ENCODE assay signal across 1 cellular context in the genomic region with DNA sequence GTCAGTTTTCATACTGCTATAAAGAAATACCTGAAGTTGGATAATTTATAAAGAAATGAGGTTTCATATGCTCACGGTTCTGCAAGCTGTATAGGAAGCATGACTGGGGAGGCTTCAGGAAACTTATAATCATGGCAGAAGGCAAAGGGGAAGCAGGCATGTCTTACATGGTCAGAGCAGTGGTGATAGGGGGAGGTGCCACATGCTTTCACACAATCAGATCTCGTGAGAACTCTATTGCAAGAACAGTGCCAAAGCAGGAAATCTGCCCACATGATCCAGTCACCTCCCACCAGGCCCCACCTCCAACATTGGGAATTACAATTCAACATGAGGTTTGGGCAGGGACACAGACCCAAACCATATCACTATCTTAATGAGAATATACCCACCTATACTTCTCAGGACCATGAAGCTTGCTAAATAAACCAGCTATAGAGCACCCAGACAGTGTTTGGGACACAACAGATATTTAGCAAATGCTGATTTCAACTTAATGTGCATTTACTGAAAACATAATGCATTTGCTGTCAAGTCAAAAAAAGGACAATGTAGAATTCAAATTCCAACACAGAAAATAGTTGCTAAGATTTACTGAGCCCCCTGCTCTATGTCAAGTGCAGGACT.
TF ChIP-seq lines count a peak whose summit lies in the region.

No MANE protein-coding gene starts in this region.

TF ChIP-seq in K562, 482 proteins besides CTCF, POLR2A, EP300 and RAD21 (continued from another document):
- TF ChIP-seq, protein P1, sequence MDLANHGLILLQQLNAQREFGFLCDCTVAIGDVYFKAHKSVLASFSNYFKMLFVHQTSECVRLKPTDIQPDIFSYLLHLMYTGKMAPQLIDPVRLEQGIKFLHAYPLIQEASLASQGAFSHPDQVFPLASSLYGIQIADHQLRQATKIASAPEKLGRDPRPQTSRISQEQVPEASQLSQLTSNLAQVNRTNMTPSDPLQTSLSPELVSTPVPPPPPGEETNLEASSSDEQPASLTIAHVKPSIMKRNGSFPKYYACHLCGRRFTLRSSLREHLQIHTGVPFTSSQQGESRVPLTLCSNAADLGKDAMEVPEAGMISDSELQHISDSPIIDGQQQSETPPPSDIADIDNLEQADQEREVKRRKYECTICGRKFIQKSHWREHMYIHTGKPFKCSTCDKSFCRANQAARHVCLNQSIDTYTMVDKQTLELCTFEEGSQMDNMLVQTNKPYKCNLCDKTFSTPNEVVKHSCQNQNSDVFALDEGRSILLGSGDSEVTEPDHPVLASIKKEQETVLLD (IDR thresholded peaks at IDR 0.05) = no peak
- TF ChIP-seq, protein P2, sequence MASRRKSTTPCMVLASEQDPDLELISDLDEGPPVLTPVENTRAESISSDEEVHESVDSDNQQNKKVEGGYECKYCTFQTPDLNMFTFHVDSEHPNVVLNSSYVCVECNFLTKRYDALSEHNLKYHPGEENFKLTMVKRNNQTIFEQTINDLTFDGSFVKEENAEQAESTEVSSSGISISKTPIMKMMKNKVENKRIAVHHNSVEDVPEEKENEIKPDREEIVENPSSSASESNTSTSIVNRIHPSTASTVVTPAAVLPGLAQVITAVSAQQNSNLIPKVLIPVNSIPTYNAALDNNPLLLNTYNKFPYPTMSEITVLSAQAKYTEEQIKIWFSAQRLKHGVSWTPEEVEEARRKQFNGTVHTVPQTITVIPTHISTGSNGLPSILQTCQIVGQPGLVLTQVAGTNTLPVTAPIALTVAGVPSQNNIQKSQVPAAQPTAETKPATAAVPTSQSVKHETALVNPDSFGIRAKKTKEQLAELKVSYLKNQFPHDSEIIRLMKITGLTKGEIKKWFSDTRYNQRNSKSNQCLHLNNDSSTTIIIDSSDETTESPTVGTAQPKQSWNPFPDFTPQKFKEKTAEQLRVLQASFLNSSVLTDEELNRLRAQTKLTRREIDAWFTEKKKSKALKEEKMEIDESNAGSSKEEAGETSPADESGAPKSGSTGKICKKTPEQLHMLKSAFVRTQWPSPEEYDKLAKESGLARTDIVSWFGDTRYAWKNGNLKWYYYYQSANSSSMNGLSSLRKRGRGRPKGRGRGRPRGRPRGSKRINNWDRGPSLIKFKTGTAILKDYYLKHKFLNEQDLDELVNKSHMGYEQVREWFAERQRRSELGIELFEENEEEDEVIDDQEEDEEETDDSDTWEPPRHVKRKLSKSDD (conservative IDR thresholded peaks at IDR 0.05; ENCODE audit: low read length) = no peak
- TF ChIP-seq ZNF239 (CRISPR knock-in tag; IDR thresholded peaks at IDR 0.05) (no peak; the same call in 1 of the 2 replicates), NR4A1 (CRISPR knock-in tag; IDR thresholded peaks at IDR 0.05) (no peak), NR4A1 (tag; IDR thresholded peaks at IDR 0.05) (0 out of 2 replicates have a peak, but pooled peaks have one; percentile 53), ZNF197 (CRISPR knock-in tag; IDR thresholded peaks at IDR 0.05; ENCODE audit: low read depth) (0 out of 2 replicates have a peak, but pooled peaks have one; percentile 55), MEF2D (tag; conservative IDR thresholded peaks at IDR 0.05; ENCODE audit: low read depth) (0 out of 2 replicates have a peak, but pooled peaks have one; percentile 18), FOXA1 (IDR thresholded peaks at IDR 0.05; ENCODE audit: borderline replicate concordance) (no peak), EP400 (IDR thresholded peaks at IDR 0.05) (0 out of 2 replicates have a peak, but pooled peaks have one; percentile 28), L3MBTL2 (IDR thresholded peaks at IDR 0.05) (peak; percentile 82), ZNF785 (CRISPR knock-in tag; IDR thresholded peaks at IDR 0.05) (no peak), FOXM1 (IDR thresholded peaks at IDR 0.05; ENCODE audit: low read depth) (no peak), FOXM1 (CRISPR knock-in tag; IDR thresholded peaks at IDR 0.05; ENCODE audit: low read depth) (no peak), DMBX1 (CRISPR knock-in tag; IDR thresholded peaks at IDR 0.05; ENCODE audit: borderline replicate concordance) (0 out of 2 replicates have a peak, but pooled peaks have one; percentile 20), ZNF175 (CRISPR knock-in tag; IDR thresholded peaks at IDR 0.05; ENCODE audit: low read depth) (peak; percentile 82; the same call in 1 of the 2 replicates), ZNF143 (CRISPR knock-in tag; IDR thresholded peaks at IDR 0.05) (no peak), BHLHE40 (IDR thresholded peaks at IDR 0.05; ENCODE audit: low read length) (peak; percentile 64), ZNF584 (CRISPR knock-in tag; IDR thresholded peaks at IDR 0.05; ENCODE audit: low read depth) (peak; percentile 53; the same call in 1 of the 2 replicates), JUND (IDR thresholded peaks at IDR 0.05; ENCODE audit: borderline replicate concordance, low read depth, low read length) (no peak), JUND (tag; IDR thresholded peaks at IDR 0.05; ENCODE audit: borderline replicate concordance, low read depth, low read length) (0 out of 3 replicates have a peak, but pooled peaks have one; percentile 23), FOXK2 (conservative IDR thresholded peaks at IDR 0.05 in 1 of 2, IDR thresholded peaks at IDR 0.05 in 1 of 2; ENCODE audit: low read depth in 2 of 2) (no peak), CHD2 (IDR thresholded peaks at IDR 0.05; ENCODE audit: low read depth, low read length) (peak; percentile 84), ZNF165 (CRISPR knock-in tag; IDR thresholded peaks at IDR 0.05; ENCODE audit: borderline replicate concordance) (no peak), ZFX (CRISPR knock-in tag; IDR thresholded peaks at IDR 0.05) (no peak)
- TF ChIP-seq, protein P3, sequence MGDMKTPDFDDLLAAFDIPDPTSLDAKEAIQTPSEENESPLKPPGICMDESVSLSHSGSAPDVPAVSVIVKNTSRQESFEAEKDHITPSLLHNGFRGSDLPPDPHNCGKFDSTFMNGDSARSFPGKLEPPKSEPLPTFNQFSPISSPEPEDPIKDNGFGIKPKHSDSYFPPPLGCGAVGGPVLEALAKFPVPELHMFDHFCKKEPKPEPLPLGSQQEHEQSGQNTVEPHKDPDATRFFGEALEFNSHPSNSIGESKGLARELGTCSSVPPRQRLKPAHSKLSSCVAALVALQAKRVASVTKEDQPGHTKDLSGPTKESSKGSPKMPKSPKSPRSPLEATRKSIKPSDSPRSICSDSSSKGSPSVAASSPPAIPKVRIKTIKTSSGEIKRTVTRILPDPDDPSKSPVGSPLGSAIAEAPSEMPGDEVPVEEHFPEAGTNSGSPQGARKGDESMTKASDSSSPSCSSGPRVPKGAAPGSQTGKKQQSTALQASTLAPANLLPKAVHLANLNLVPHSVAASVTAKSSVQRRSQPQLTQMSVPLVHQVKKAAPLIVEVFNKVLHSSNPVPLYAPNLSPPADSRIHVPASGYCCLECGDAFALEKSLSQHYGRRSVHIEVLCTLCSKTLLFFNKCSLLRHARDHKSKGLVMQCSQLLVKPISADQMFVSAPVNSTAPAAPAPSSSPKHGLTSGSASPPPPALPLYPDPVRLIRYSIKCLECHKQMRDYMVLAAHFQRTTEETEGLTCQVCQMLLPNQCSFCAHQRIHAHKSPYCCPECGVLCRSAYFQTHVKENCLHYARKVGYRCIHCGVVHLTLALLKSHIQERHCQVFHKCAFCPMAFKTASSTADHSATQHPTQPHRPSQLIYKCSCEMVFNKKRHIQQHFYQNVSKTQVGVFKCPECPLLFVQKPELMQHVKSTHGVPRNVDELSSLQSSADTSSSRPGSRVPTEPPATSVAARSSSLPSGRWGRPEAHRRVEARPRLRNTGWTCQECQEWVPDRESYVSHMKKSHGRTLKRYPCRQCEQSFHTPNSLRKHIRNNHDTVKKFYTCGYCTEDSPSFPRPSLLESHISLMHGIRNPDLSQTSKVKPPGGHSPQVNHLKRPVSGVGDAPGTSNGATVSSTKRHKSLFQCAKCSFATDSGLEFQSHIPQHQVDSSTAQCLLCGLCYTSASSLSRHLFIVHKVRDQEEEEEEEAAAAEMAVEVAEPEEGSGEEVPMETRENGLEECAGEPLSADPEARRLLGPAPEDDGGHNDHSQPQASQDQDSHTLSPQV (IDR thresholded peaks at IDR 0.05) = peak; percentile 48; the same call in 1 of the 2 replicates
- TF ChIP-seq, protein P4, sequence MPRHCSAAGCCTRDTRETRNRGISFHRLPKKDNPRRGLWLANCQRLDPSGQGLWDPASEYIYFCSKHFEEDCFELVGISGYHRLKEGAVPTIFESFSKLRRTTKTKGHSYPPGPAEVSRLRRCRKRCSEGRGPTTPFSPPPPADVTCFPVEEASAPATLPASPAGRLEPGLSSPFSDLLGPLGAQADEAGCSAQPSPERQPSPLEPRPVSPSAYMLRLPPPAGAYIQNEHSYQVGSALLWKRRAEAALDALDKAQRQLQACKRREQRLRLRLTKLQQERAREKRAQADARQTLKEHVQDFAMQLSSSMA (CRISPR knock-in tag; IDR thresholded peaks at IDR 0.05) = no peak
- TF ChIP-seq, protein P5, sequence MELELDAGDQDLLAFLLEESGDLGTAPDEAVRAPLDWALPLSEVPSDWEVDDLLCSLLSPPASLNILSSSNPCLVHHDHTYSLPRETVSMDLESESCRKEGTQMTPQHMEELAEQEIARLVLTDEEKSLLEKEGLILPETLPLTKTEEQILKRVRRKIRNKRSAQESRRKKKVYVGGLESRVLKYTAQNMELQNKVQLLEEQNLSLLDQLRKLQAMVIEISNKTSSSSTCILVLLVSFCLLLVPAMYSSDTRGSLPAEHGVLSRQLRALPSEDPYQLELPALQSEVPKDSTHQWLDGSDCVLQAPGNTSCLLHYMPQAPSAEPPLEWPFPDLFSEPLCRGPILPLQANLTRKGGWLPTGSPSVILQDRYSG (tag; conservative IDR thresholded peaks at IDR 0.05; ENCODE audit: low read depth) = 0 out of 2 replicates have a peak, but pooled peaks have one; percentile 22
TF ChIP-seq in K562: peak in this region for 27.
